18 cellular contexts compared by ENCODE assay signal in the genomic region with DNA sequence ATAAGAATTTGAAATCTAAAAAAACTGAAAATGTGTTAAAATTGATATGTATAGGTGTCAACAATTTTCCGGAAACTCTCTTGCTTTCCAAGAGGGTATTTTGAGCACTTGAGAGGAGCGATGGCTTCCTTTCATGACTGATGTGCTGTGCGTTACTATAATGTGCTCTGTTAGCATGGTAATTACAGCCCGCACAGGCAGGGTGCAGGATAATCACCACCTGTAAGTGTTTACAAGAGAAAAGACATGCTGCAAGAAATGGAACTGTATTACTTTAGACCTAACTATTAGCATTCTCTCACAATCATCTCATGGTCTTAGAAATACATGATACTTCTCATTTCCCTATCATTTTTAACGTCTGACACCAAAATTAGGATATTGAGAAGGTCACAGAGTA.
"Had no signal": no experiment of that assay in that cellular context is flagged by ENCODE, and none has a peak within 500 bp of the region (broad histone marks: within the 10 kb centered on the region; RNA-seq: fewer than 3 reads in every experiment).

No MANE protein-coding gene starts in this region.

- ATAC-seq: K562, T-cell had no signal

- DNase-seq: Kasumi-1, MM.1S, NCI-H1092 treated with DMSO at 0.1 percent for 48 hours, NCI-H1694, NCI-H187 treated with DMSO at 0.1 percent for 48 hours, NCI-H2029 treated with DMSO at 0.1 percent for 48 hours, NCI-H2171, NCI-H345, NCI-H446 treated with DMSO at 0.1 percent for 48 hours, NCI-H510A treated with DMSO at 0.1 percent for 48 hours, NCI-H526, NCI-H82, RPMI8226, SHP77, SK-N-SH, SW 1271, T-cell had no signal
